Comparison of ENCODE assay signal across 29 cellular contexts in the genomic region with DNA sequence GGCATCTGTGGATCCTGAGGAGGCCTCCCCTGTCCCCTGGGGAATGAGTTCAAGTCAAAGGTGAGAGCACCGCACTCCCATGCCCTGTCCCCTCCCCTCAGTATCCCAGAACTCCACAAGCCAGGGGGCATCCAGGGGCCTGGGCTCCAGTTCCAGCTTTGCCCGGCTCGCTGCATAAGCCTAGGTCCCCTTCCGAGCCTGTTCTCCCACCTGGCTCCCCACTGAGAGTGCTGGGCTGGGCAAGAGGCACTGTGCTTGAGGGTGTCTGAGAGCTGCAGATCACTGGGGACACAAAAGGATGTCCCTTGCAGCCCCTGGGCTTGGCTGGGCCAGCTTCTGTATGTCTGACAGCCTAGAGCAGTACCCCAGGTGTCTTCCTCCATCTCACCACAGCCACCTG.
"Had no signal": no experiment of that assay in that cellular context is flagged by ENCODE, and none has a peak within 500 bp of the region (broad histone marks: within the 10 kb centered on the region; RNA-seq: fewer than 3 reads in every experiment).

No MANE protein-coding gene starts in this region.

- H3K36me3 Mint-ChIP-seq: activated naive CD4-positive, alpha-beta T cell treated with anti-CD3 and anti-CD28 coated beads, Interleukin-2, amount 50 U/mL, for 72 hours had no signal

- H3K27me3 Mint-ChIP-seq: activated naive CD8-positive, alpha-beta T cell treated with anti-CD3 and anti-CD28 coated beads, Interleukin-2, amount 50 U/mL, for 24 hours; activated T-cell treated with anti-CD3 and anti-CD28 coated beads, Interleukin-2, amount 50 U/mL, for 24 hours; T-helper 17 cell had no signal

- H3K27ac Mint-ChIP-seq: activated CD8-positive, alpha-beta memory T cell treated with anti-CD3 and anti-CD28 coated beads, Interleukin-2, amount 10 ng/mL, durations not matched to agents 7 days and 5 days; activated naive CD4-positive, alpha-beta T cell treated with anti-CD3 and anti-CD28 coated beads, Interleukin-2, amount 50 U/mL, for 72 hours; activated naive CD8-positive, alpha-beta T cell treated with anti-CD3 and anti-CD28 coated beads, Interleukin-2, amount 50 U/mL, for 24 hours; activated T-helper 1 cell treated with anti-CD3 and anti-CD28 coated beads, Interleukin-12 subunit alpha, Interleukin-12 subunit beta, Interleukin-2, Interleukin-4 antibody, amounts not matched to agents 30 ng/mL and 10 ng/mL and 1 ng/mL, durations not matched to agents 14 hours and 24 hours and 36 hours; T-helper 17 cell; WTC11 had no signal

- H3K4me1 ChIP-seq: ascending aorta had no signal

- H3K9me3 Mint-ChIP-seq: activated naive CD4-positive, alpha-beta T cell treated with anti-CD3 and anti-CD28 coated beads, Interleukin-2, amount 50 U/mL, for 72 hours; activated naive CD8-positive, alpha-beta T cell treated with anti-CD3 and anti-CD28 coated beads, Interleukin-2, amount 50 U/mL, for 24 hours; activated T-cell treated with anti-CD3 and anti-CD28 coated beads, Interleukin-2, amount 50 U/mL, for 24 hours; activated T-helper 1 cell treated with anti-CD3 and anti-CD28 coated beads, Interleukin-12 subunit alpha, Interleukin-12 subunit beta, Interleukin-2, Interleukin-4 antibody, amounts not matched to agents 30 ng/mL and 10 ng/mL and 1 ng/mL, durations not matched to agents 14 hours and 24 hours and 36 hours; WTC11 had no signal

- H3K27me3 ChIP-seq: ascending aorta, body of pancreas had no signal

- H3K27ac ChIP-seq: ascending aorta, body of pancreas had no signal

- FAIRE-seq: bronchial epithelial cell, RCC 7860 had no signal

- ATAC-seq: activated CD8-positive, alpha-beta memory T cell treated with anti-CD3 and anti-CD28 coated beads, Interleukin-2, amount 10 ng/mL, durations not matched to agents 7 days and 5 days; activated naive CD4-positive, alpha-beta T cell treated with anti-CD3 and anti-CD28 coated beads, Interleukin-2, amount 50 U/mL, for 72 hours; activated naive CD8-positive, alpha-beta T cell treated with anti-CD3 and anti-CD28 coated beads, Interleukin-2, amount 50 U/mL, for 24 hours; body of pancreas; PC-3; T-helper 17 cell; WTC11 had no signal

- H3K9me3 ChIP-seq: ascending aorta, body of pancreas had no signal

- DNase-seq: activated CD4-positive, alpha-beta T cell treated with anti-CD3 and anti-CD28 coated beads for 48 hours; activated CD4-positive, alpha-beta T cell treated with anti-CD3 and anti-CD28 coated beads, Interleukin-2, amount 50 U/mL, for 4 hours; activated CD4-positive, CD25-positive, alpha-beta regulatory T cell treated with anti-CD3 and anti-CD28 coated beads, Interleukin-2, amount 50 U/mL, for 72 hours; activated CD8-positive, alpha-beta memory T cell treated with anti-CD3 and anti-CD28 coated beads, Interleukin-2, amount 10 ng/mL, durations not matched to agents 7 days and 5 days; activated effector memory CD4-positive, alpha-beta T cell treated with Interleukin-2 at 50 U/mL for 16 hours; activated naive CD4-positive, alpha-beta T cell treated with Interleukin-2 at 50 U/mL for 16 hours; activated naive CD8-positive, alpha-beta T cell treated with anti-CD3 and anti-CD28 coated beads, Interleukin-2, amount 50 U/mL, for 24 hours; activated T-cell treated with anti-CD3 and anti-CD28 coated beads, Interleukin-2, amount 50 U/mL, for 24 hours; amniotic stem cell; body of pancreas; central memory CD4-positive, alpha-beta T cell; NCI-H1092; NCI-H1417; NCI-H1930; NCI-H2171 treated with DMSO at 0.1 percent for 48 hours; NCI-H345; NCI-H510A; NCI-H69; NK-92 treated with Interleukin-12 subunit alpha and Interleukin-12 subunit beta, amount 100 ng/mL, for 24 hours; PC-3; SHP77 treated with DMSO at 0.1 percent for 48 hours; T-helper 17 cell; T-helper 9 cell had no signal

- H3K4me3 Mint-ChIP-seq: activated CD8-positive, alpha-beta memory T cell treated with anti-CD3 and anti-CD28 coated beads, Interleukin-2, amount 10 ng/mL, durations not matched to agents 7 days and 5 days; activated naive CD8-positive, alpha-beta T cell treated with anti-CD3 and anti-CD28 coated beads, Interleukin-2, amount 50 U/mL, for 24 hours; activated T-cell treated with anti-CD3 and anti-CD28 coated beads, Interleukin-2, amount 50 U/mL, for 24 hours; activated T-helper 1 cell treated with anti-CD3 and anti-CD28 coated beads, Interleukin-12 subunit alpha, Interleukin-12 subunit beta, Interleukin-2, Interleukin-4 antibody, amounts not matched to agents 30 ng/mL and 10 ng/mL and 1 ng/mL, durations not matched to agents 14 hours and 24 hours and 36 hours; T-helper 17 cell; WTC11 had no signal

- H3K4me3 ChIP-seq: ascending aorta, body of pancreas had no signal
